In genomic region chr17:21210411-21211076, GRCh38 we compare ENCODE assay signal across 11 cellular contexts. TPM values are rescaled to one million over a fixed set of nuclear protein-coding genes. Genes with fewer than 3 reads are reported as not detected.
DNase-seq lines count a peak whose midpoint lies in the region; ATAC-seq, FAIRE-seq and TF ChIP-seq lines count a peak whose summit lies in the region.
"Had no signal": no experiment of that assay in that cellular context is flagged by ENCODE, and none has a peak within 500 bp of the region (broad histone marks: within the 10 kb centered on the region; RNA-seq: fewer than 3 reads in every experiment).

No MANE protein-coding gene starts in this region.

- POLR2A ChIA-PET in H1 (lab: Charles Lee; ENCODE audit: partially characterized antibody), result interaction anchor here (1.3 to 4.9 kb wide), 5 partner anchors 7 to 169 kb away, joined by 3 to 42 read pairs (median 5); no protein-coding TSS in a partner anchor
- POLR2A ChIA-PET in CD8-positive, alpha-beta T cell (lab: Charles Lee), result no interaction called here

- H3K4me3 ChIP-seq in HL-60 (replicated peaks; ENCODE audit: insufficient read depth, low read length) (peak overlapping the region; percentile 2; the same call in 1 of the 2 replicates), H1 (ENCODE audit: extremely low read depth in 1 of 4, insufficient read depth in 2 of 4, low read depth in 3 of 4, low read length in 4 of 4) (no peak overlapping the region), skeletal muscle tissue (ENCODE audit: low read length in 3 of 3) (peak overlapping the region in 2 of 3 donors; percentile 40 to 56), right lobe of liver (no peak overlapping the region)
- no peak overlapping the region for H3K4me3 ChIP-seq in CD8-positive, alpha-beta T cell (ENCODE audit: low read depth, low read length)

- no peak overlapping the region for H3K9ac ChIP-seq in H1 (replicated peaks in 1 of 4; ENCODE audit: extremely low read depth in 1 of 4, low read depth in 3 of 4, low read length in 3 of 4)
- H3K9ac ChIP-seq in skeletal muscle tissue (ENCODE audit: low read depth in 1 of 3, low read length in 3 of 3), result peak overlapping the region in 2 of 3 donors; percentile 51 to 82

- H3K4me3 Mint-ChIP-seq in CD8-positive, alpha-beta T cell, result no peak overlapping the region
- H3K4me3 Mint-ChIP-seq: activated naive CD4-positive, alpha-beta T cell treated with anti-CD3 and anti-CD28 coated beads for 36 hours had no signal

- H2BK20ac ChIP-seq in H1 (ENCODE audit: low read length), result no peak overlapping the region

- H4K5ac ChIP-seq in H1 (ENCODE audit: insufficient read length, low read depth, low read length), result no peak overlapping the region

- no peak overlapping the region for H3K14ac ChIP-seq in H1 (ENCODE audit: insufficient read length)

- H4K8ac ChIP-seq in H1 (ENCODE audit: extremely low read depth, insufficient read depth, low read length), result peak overlapping the region; percentile 18; the same call in 1 of the 2 replicates

- intact Hi-C loops in CD8-positive, alpha-beta T cell (cut with DNase I, micrococcal nuclease), result loop anchor here in 1 of 2 experiments (5.0 kb wide), 1 partner anchor 1053 kb away; no protein-coding TSS in a partner anchor
- intact Hi-C loops in right lobe of liver (cut with DNase I), result no loop called here

- H3K23ac ChIP-seq in H1 (ENCODE audit: insufficient read length), result no peak overlapping the region

- H3K36me3 ChIP-seq in H1 (ENCODE audit: control insufficient read depth in 2 of 4, insufficient read depth in 4 of 4, low read length in 3 of 4) (peaks cover 0 to 18% (median 4%) of the 10 kb centered on the region in 4 experiments; a peak in 4 of 8 replicates), skeletal muscle tissue (ENCODE audit: control insufficient read depth in 3 of 3, insufficient read depth in 3 of 3, low read length in 3 of 3) (peaks cover 3 to 16% (median 9%) of the 10 kb centered on the region in 3 donors), right lobe of liver (peaks cover 0 to 14% (median under 1%) of the 10 kb centered on the region in 4 donors)
- H3K36me3 ChIP-seq in CD8-positive, alpha-beta T cell (ENCODE audit: insufficient read depth, low read length), result peaks cover 4% of the 10 kb centered on the region

- H3K4ac ChIP-seq in H1 (replicated peaks; ENCODE audit: insufficient read length, low read depth, low read length), result no peak overlapping the region

- H3K27ac ChIP-seq in HL-60 (replicated peaks), result peak overlapping the region; percentile 49
- H3K27ac ChIP-seq in H1 (ENCODE audit: low read depth, low read length), result no peak overlapping the region
- peak overlapping the region; percentile 89 for H3K27ac ChIP-seq in skeletal muscle tissue (ENCODE audit: low read depth, low read length)
- no peak overlapping the region for H3K27ac ChIP-seq in CD8-positive, alpha-beta T cell (ENCODE audit: low read depth, low read length)
- H3K27ac ChIP-seq in right lobe of liver, result no peak overlapping the region
- H3K27ac ChIP-seq: foreskin keratinocyte had no signal

- H2BK15ac ChIP-seq in H1 (ENCODE audit: low read length), result no peak overlapping the region

- TF ChIP-seq CTCF in HL-60 (IDR thresholded peaks at IDR 0.05; ENCODE audit: insufficient read depth, low read length) (no peak), H1 (IDR thresholded peaks at IDR 0.05; ENCODE audit: control extremely low read depth in 1 of 3, insufficient read depth in 1 of 3, low read depth in 1 of 3, low read length in 3 of 3) (no peak), right lobe of liver (IDR thresholded peaks at IDR 0.05) (no peak)
- TF ChIP-seq CTCF in CD8-positive, alpha-beta T cell (IDR thresholded peaks at IDR 0.05), result no peak

- no peak for ATAC-seq in CD8-positive, alpha-beta T cell
- no peak for ATAC-seq in right lobe of liver
- ATAC-seq: activated CD4-positive, CD25-positive, alpha-beta regulatory T cell treated with anti-CD3 and anti-CD28 coated beads, Interleukin-2, amount 50 U/mL, for 24 hours; foreskin keratinocyte had no signal

- DNase-seq in HL-60 (ENCODE audit: low read depth in 1 of 2, low spot score in 1 of 2), result peak in 1 of 2 experiments; percentile 89
- DNase-seq in NCI-H69 (lab: John Stamatoyannopoulos, UW), result peak; percentile 86
- no peak for DNase-seq in H1 (ENCODE audit: low read depth in 1 of 2, low spot score in 2 of 2)
- no peak for DNase-seq in CD8-positive, alpha-beta T cell
- DNase-seq in hypothalamus (lab: John Stamatoyannopoulos, UW), result no peak
- no peak for DNase-seq in right lobe of liver
- DNase-seq: activated naive CD4-positive, alpha-beta T cell treated with anti-CD3 and anti-CD28 coated beads for 36 hours; foreskin keratinocyte; NCI-H2029 had no signal

- no peaks in the 10 kb centered on the region for H3K9me3 ChIP-seq in H1 (ENCODE audit: insufficient read depth in 2 of 2, low read depth in 1 of 2, low read length in 1 of 2)
- no peaks in the 10 kb centered on the region for H3K9me3 ChIP-seq in skeletal muscle tissue (ENCODE audit: control insufficient read depth in 3 of 3, low read length in 3 of 3)
- no peaks in the 10 kb centered on the region for H3K9me3 ChIP-seq in CD8-positive, alpha-beta T cell (ENCODE audit: low read length)
- H3K9me3 ChIP-seq in right lobe of liver, result no peaks in the 10 kb centered on the region

- no peak overlapping the region; a peak in 1 of 4 replicates for H3K4me2 ChIP-seq in H1 (ENCODE audit: insufficient read depth in 1 of 2, low read depth in 2 of 2, low read length in 2 of 2)

- no peak overlapping the region for H2BK5ac ChIP-seq in H1 (ENCODE audit: low read depth, low read length)

- no peak overlapping the region for H3K56ac ChIP-seq in H1 (replicated peaks; ENCODE audit: insufficient read length, low read depth, low read length)

- H3K27me3 ChIP-seq in HL-60 (ENCODE audit: insufficient read depth, poor library complexity, severe bottlenecking), result no peaks in the 10 kb centered on the region
- H3K27me3 ChIP-seq in H1 (replicated peaks in 1 of 4; ENCODE audit: control insufficient read depth in 3 of 4, extremely low read depth in 1 of 4, insufficient read depth in 3 of 4, low read length in 3 of 4), result no peaks in the 10 kb centered on the region
- H3K27me3 ChIP-seq in skeletal muscle tissue (ENCODE audit: control insufficient read depth in 3 of 3, insufficient read depth in 3 of 3, low read length in 3 of 3), result no peaks in the 10 kb centered on the region
- no peaks in the 10 kb centered on the region for H3K27me3 ChIP-seq in CD8-positive, alpha-beta T cell (ENCODE audit: insufficient read depth, low read length)
- no peaks in the 10 kb centered on the region for H3K27me3 ChIP-seq in right lobe of liver
- H3K27me3 ChIP-seq: foreskin keratinocyte had no signal

- peaks cover 18% of the 10 kb centered on the region for H3K79me1 ChIP-seq in H1 (ENCODE audit: low read depth, low read length)

- H2AFZ ChIP-seq in H1 (ENCODE audit: low read length), result no peak overlapping the region

- no peak for TF ChIP-seq RAD21 in H1 (IDR thresholded peaks at IDR 0.05 in 1 of 2, conservative IDR thresholded peaks at IDR 0.05 in 1 of 2; ENCODE audit: low read depth in 2 of 2, low read length in 2 of 2)

- peaks cover 58% of the 10 kb centered on the region for H3K4me1 Mint-ChIP-seq in CD8-positive, alpha-beta T cell (ENCODE audit: low read depth)

- TF ChIP-seq POLR2A in H1 (IDR thresholded peaks at IDR 0.05; ENCODE audit: control extremely low read depth in 1 of 2, low read depth in 2 of 2, low read length in 2 of 2) (no peak), right lobe of liver (IDR thresholded peaks at IDR 0.05) (no peak)

- no peak for TF ChIP-seq EP300 in H1 (IDR thresholded peaks at IDR 0.05; ENCODE audit: borderline replicate concordance in 1 of 2, low read depth in 2 of 2, low read length in 2 of 2)

- CTCF ChIA-PET in H1 (lab: Charles Lee; ENCODE audit: partially characterized antibody), result interaction anchor here (0.8 to 3.6 kb wide), 9 partner anchors 10 to 167 kb away, joined by 3 to 28 read pairs (median 4); no protein-coding TSS in a partner anchor
- CTCF ChIA-PET in CD8-positive, alpha-beta T cell (lab: Charles Lee), result interaction anchor here (1.4 to 3.1 kb wide), 2 partner anchors 69 kb away, joined by 3 to 12 read pairs; no protein-coding TSS in a partner anchor

- no peak overlapping the region for H4K91ac ChIP-seq in H1 (replicated peaks; ENCODE audit: insufficient read length, low read length)

- H3K27me3 Mint-ChIP-seq in CD8-positive, alpha-beta T cell (ENCODE audit: low read depth), result no peaks in the 10 kb centered on the region

- H3K18ac ChIP-seq in H1 (ENCODE audit: extremely low read depth, low read length), result no peak overlapping the region

- H3K36me3 Mint-ChIP-seq in CD8-positive, alpha-beta T cell, result peaks cover 36% of the 10 kb centered on the region

- H3K23me2 ChIP-seq in H1 (ENCODE audit: low read depth, low read length), result peaks cover 8% of the 10 kb centered on the region

- H2AK5ac ChIP-seq in H1 (ENCODE audit: low read depth, low read length), result no peak overlapping the region

- peaks cover 0 to 14% (median 5%) of the 10 kb centered on the region in 4 experiments; a peak in 4 of 7 replicates for H3K4me1 ChIP-seq in H1 (replicated peaks in 1 of 4; ENCODE audit: control insufficient read depth in 3 of 4, insufficient read depth in 4 of 4, low read length in 3 of 4)
- peaks cover 66 to 79% (median 68%) of the 10 kb centered on the region in 3 donors for H3K4me1 ChIP-seq in skeletal muscle tissue (ENCODE audit: control insufficient read depth in 3 of 3, insufficient read depth in 3 of 3, low read length in 3 of 3)
- peaks cover 37% of the 10 kb centered on the region for H3K4me1 ChIP-seq in CD8-positive, alpha-beta T cell (ENCODE audit: insufficient read depth, low read length)
- H3K4me1 ChIP-seq in right lobe of liver, result peaks cover 0 to 27% (median 3%) of the 10 kb centered on the region in 4 donors

- H2BK12ac ChIP-seq in H1 (ENCODE audit: low read depth, low read length), result no peak overlapping the region

- WGBS in H1 (ENCODE audit: extremely low coverage in 1 of 2, insufficient coverage in 1 of 2, insufficient read length in 1 of 2, insufficient replicate concordance in 2 of 2, low coverage in 1 of 2, low lambda C conversion rate in 2 of 2, missing lambda C conversion rate in 1 of 2), 2 experiments, result 95% methylated on average over 15 of the region's 15 CpGs; no CpG with 5 or more reads in 1 of the 2 experiments
- 69% methylated on average over 4 of the region's 15 CpGs for WGBS in right lobe of liver (ENCODE audit: insufficient coverage, low coverage, low lambda C conversion rate, missing lambda C conversion rate)

- H3K27ac Mint-ChIP-seq in CD8-positive, alpha-beta T cell, result no peak overlapping the region
- H3K27ac Mint-ChIP-seq: activated naive CD4-positive, alpha-beta T cell treated with anti-CD3 and anti-CD28 coated beads for 36 hours had no signal

- no peaks in the 10 kb centered on the region for H3K9me3 Mint-ChIP-seq in CD8-positive, alpha-beta T cell
- H3K9me3 Mint-ChIP-seq: activated naive CD4-positive, alpha-beta T cell treated with anti-CD3 and anti-CD28 coated beads for 36 hours had no signal

- H4K20me1 ChIP-seq in H1 (replicated peaks in 1 of 2; ENCODE audit: control insufficient read depth in 1 of 2, insufficient read depth in 2 of 2, low read length in 2 of 2), result peaks cover 32 to 38% of the 10 kb centered on the region in 2 experiments

- peaks cover 56 to 82% of the 10 kb centered on the region in 2 experiments for H3K79me2 ChIP-seq in H1 (ENCODE audit: control insufficient read depth in 1 of 2, insufficient read depth in 2 of 2, low read length in 2 of 2)

- no peak for FAIRE-seq in H1 (lab: Jason Lieb, UNC)

- no peak overlapping the region for H2BK120ac ChIP-seq in H1 (replicated peaks; ENCODE audit: low read depth, low read length)

RNA-seq across cellular contexts. Expression of gene TMEM11, which starts 3.4 kb away (rescaled TPM):
- total RNA-seq in H1 (2021; fragmentation: NEBNext Ultra II Directional; extraction: Animal tissue kit (Norgen Biotek cat#: 25700)), result 33.3 and 34.2 TPM in 2 replicates
- 90.4 and 133 TPM in 2 replicates for polyA plus RNA-seq in H1 (2011; rRNA removed)
- 66.8 TPM for polyA plus RNA-seq in H1 (2011; cell fraction: cytosol; rRNA removed)
- polyA plus RNA-seq in H1 (2011; cell fraction: nucleus; rRNA removed), result 70.3 TPM
- polyA plus RNA-seq in H1 (2012, experiment 1 of 2), result 23.0 to 40.0 TPM (median 34.0 TPM) in 4 replicates
- 35.1 TPM for polyA plus RNA-seq in H1 (2012, experiment 2 of 2)
- polyA plus RNA-seq in H1 (2013, experiment 1 of 2), result 29.5 TPM
- 29.8 TPM for polyA plus RNA-seq in H1 (2013, experiment 2 of 2)
- 35.5 and 44.9 TPM in 2 replicates for polyA minus RNA-seq in H1 (2011; rRNA and poly(A)+ RNA removed)
- polyA minus RNA-seq in H1 (2011; cell fraction: cytosol; rRNA and poly(A)+ RNA removed), result 27.9 TPM
- 38.5 TPM for polyA minus RNA-seq in H1 (2011; cell fraction: nucleus; rRNA and poly(A)+ RNA removed)
- total RNA-seq in skeletal muscle tissue (20.9 TPM), right lobe of liver (10 to 100 TPM; 10.8 to 20.6 (median 11.7) TPM)
- 10 to 100 TPM; 23.4 to 26.2 TPM for total RNA-seq in CD8-positive, alpha-beta T cell

RNA-seq across cellular contexts. Expression of gene NATD1, which starts 42.7 kb away (rescaled TPM):
- total RNA-seq in H1 (2021; fragmentation: NEBNext Ultra II Directional; extraction: Animal tissue kit (Norgen Biotek cat#: 25700)), result 7.5 and 8.4 TPM in 2 replicates
- 5.4 and 8.8 TPM in 2 replicates for polyA plus RNA-seq in H1 (2011; rRNA removed)
- 6.3 TPM for polyA plus RNA-seq in H1 (2011; cell fraction: cytosol; rRNA removed)
- 7.7 TPM for polyA plus RNA-seq in H1 (2011; cell fraction: nucleus; rRNA removed)
- 5.8 to 7.2 TPM (median 5.9 TPM) in 4 replicates for polyA plus RNA-seq in H1 (2012, experiment 1 of 2)
- 5.1 TPM for polyA plus RNA-seq in H1 (2012, experiment 2 of 2)
- 4.8 TPM for polyA plus RNA-seq in H1 (2013, experiment 1 of 2)
- 4.8 TPM for polyA plus RNA-seq in H1 (2013, experiment 2 of 2)
- 4.7 and 6.3 TPM in 2 replicates for polyA minus RNA-seq in H1 (2011; rRNA and poly(A)+ RNA removed)
- polyA minus RNA-seq in H1 (2011; cell fraction: cytosol; rRNA and poly(A)+ RNA removed), result 5.9 TPM
- polyA minus RNA-seq in H1 (2011; cell fraction: nucleus; rRNA and poly(A)+ RNA removed), result 5.7 TPM
- 3.7 TPM for total RNA-seq in skeletal muscle tissue
- total RNA-seq in CD8-positive, alpha-beta T cell, result 1 to 10 TPM; 6.3 to 6.6 TPM
- 1 to 10 TPM; 3.3 to 5.5 (median 4.7) TPM for total RNA-seq in right lobe of liver

Comparison
In these comparisons a context has a peak if more than half of its experiments do, and no peak if none do; other contexts are left out.
1. H3K27ac ChIP-seq: peak in HL-60 (single experiment) and skeletal muscle tissue (single experiment); none in H1 (single experiment), CD8-positive, alpha-beta T cell (single experiment) and right lobe of liver (0 of 3).
2. H3K4me3 ChIP-seq: peak in HL-60 (single experiment) and skeletal muscle tissue (2 of 3); none in H1 (0 of 4), CD8-positive, alpha-beta T cell (single experiment) and right lobe of liver (0 of 3).
3. H3K9ac ChIP-seq: peak in skeletal muscle tissue (2 of 3); none in H1 (0 of 4).